19 cellular contexts compared by ENCODE assay signal in the genomic region with DNA sequence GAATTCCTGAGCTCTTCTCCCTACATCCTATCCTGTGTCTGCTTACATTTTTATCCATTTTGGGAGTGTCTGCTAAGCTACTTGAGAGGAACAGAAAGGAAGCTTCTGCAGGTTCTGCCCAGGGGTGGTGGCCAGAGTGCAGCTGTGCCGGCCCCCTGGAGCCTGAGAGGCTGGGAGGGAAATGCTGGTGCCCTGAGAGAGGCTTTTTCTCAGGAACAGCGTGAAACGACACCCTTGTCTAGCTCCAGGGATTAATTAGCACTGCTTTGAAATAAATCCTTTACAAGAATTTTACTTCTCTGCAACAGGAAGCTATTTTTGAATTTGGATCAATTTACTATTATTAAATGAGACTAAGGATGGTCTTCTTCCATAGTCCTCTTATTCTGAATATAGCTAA.
DNase-seq lines count a peak whose midpoint lies in the region; ATAC-seq and TF ChIP-seq lines count a peak whose summit lies in the region.
"Had no signal": no experiment of that assay in that cellular context is flagged by ENCODE, and none has a peak within 500 bp of the region (broad histone marks: within the 10 kb centered on the region; RNA-seq: fewer than 3 reads in every experiment).

No MANE protein-coding gene starts in this region.

- H3K9me3 Mint-ChIP-seq in GM23338: no peaks in the 10 kb centered on the region
- no peaks in the 10 kb centered on the region for H3K9me3 Mint-ChIP-seq in neural progenitor cell
- H3K9me3 Mint-ChIP-seq in stimulated activated memory B cell treated with anti-CD40 and anti-IgM and Interleukin-4, amounts not matched to agents 10 μg/mL and 1 μg/mL and 100 μg/mL, for 72 hours: peaks cover 7% of the 10 kb centered on the region

- H3K4me3 ChIP-seq in GM23338 (peak overlapping the region; percentile 41), SJCRH30 (peak overlapping the region; percentile 36), iPS-15b (ENCODE audit: low read depth, low read length) (peak overlapping the region; percentile 50), neural progenitor cell (peak overlapping the region; percentile 16)
- H3K4me3 ChIP-seq: HAP-1, SJSA1 had no signal

- H3K27ac ChIP-seq in GM23338 (ENCODE audit: low read depth): no peak overlapping the region
- H3K27ac ChIP-seq in SJCRH30: peak overlapping the region; percentile 25; the same call in 1 of the 2 replicates
- H3K27ac ChIP-seq in neural progenitor cell: no peak overlapping the region
- H3K27ac ChIP-seq in foreskin keratinocyte: no peak overlapping the region
- H3K27ac ChIP-seq: HL-60, SJSA1 had no signal

- H3K9ac ChIP-seq in iPS-15b (ENCODE audit: low read depth, low read length) (no peak overlapping the region), neural progenitor cell (no peak overlapping the region)

- DNase-seq in GM23338 (ENCODE audit: low spot score) (peak; percentile 11), SJCRH30 (peak; percentile 43 to 66), neural progenitor cell (ENCODE audit: low spot score) (peak; percentile 21), foreskin keratinocyte (no peak)
- DNase-seq: BE2C, DMS53, EL, NCI-H1105, NCI-H2029 treated with DMSO at 0.1 percent for 48 hours, NCI-H526, OCI-M1, SW 1271 had no signal

- H3K36me3 Mint-ChIP-seq in GM23338 (ENCODE audit: low read depth) (no peaks in the 10 kb centered on the region), neural progenitor cell (no peaks in the 10 kb centered on the region)
- no peaks in the 10 kb centered on the region for H3K36me3 Mint-ChIP-seq in stimulated activated memory B cell treated with anti-CD40 and anti-IgM and Interleukin-4, amounts not matched to agents 10 μg/mL and 1 μg/mL and 100 μg/mL, for 72 hours
- H3K36me3 Mint-ChIP-seq: IgD-negative memory B cell had no signal

- no peak for TF ChIP-seq CTCF in GM23338 (conservative IDR thresholded peaks at IDR 0.05; ENCODE audit: low read depth in 2 of 2)
- TF ChIP-seq CTCF in neural progenitor cell (IDR thresholded peaks at IDR 0.05): no peak
- TF ChIP-seq CTCF in foreskin keratinocyte (conservative IDR thresholded peaks at IDR 0.05): no peak

- H3K9me3 ChIP-seq in SJCRH30 (replicated peaks): no peaks in the 10 kb centered on the region
- no peaks in the 10 kb centered on the region for H3K9me3 ChIP-seq in iPS-15b (ENCODE audit: control insufficient read depth, insufficient read depth, low read length)
- no peaks in the 10 kb centered on the region for H3K9me3 ChIP-seq in neural progenitor cell (ENCODE audit: low read depth)
- H3K9me3 ChIP-seq: BE2C, HAP-1, SJSA1 had no signal

- H3K4me1 Mint-ChIP-seq in GM23338 (peaks cover 26% of the 10 kb centered on the region), neural progenitor cell (peaks cover 22% of the 10 kb centered on the region)
- H3K4me1 Mint-ChIP-seq in stimulated activated memory B cell treated with anti-CD40 and anti-IgM and Interleukin-4, amounts not matched to agents 10 μg/mL and 1 μg/mL and 100 μg/mL, for 72 hours: no peaks in the 10 kb centered on the region
- H3K4me1 Mint-ChIP-seq: IgD-negative memory B cell had no signal

- H3K79me2 ChIP-seq in GM23338 (replicated peaks; ENCODE audit: insufficient read depth) (no peaks in the 10 kb centered on the region), neural progenitor cell (ENCODE audit: low read depth) (no peaks in the 10 kb centered on the region)

- ATAC-seq in GM23338: peak; percentile 29
- ATAC-seq in stimulated activated memory B cell treated with anti-CD40 and anti-IgM and Interleukin-4, amounts not matched to agents 10 μg/mL and 1 μg/mL and 100 μg/mL, for 72 hours: no peak
- no peak for ATAC-seq in foreskin keratinocyte
- ATAC-seq in GM19463 (IDR thresholded peaks at IDR 0.05; ENCODE audit: unreplicated experiment): no peak

- no peaks in the 10 kb centered on the region for H3F3A ChIP-seq in GM23338 (replicated peaks; ENCODE audit: low read depth)
- peaks cover 14% of the 10 kb centered on the region for H3F3A ChIP-seq in neural progenitor cell (ENCODE audit: low read depth)

- H2AFZ ChIP-seq in GM23338 (peak overlapping the region; percentile 2), neural progenitor cell (replicated peaks) (peak overlapping the region; percentile 73)

- H3K27me3 Mint-ChIP-seq in GM23338 (ENCODE audit: insufficient read depth, low read depth, poor library complexity) (peaks cover 2% of the 10 kb centered on the region), neural progenitor cell (ENCODE audit: insufficient read depth, low read depth) (no peaks in the 10 kb centered on the region)
- no peaks in the 10 kb centered on the region for H3K27me3 Mint-ChIP-seq in stimulated activated memory B cell treated with anti-CD40 and anti-IgM and Interleukin-4, amounts not matched to agents 10 μg/mL and 1 μg/mL and 100 μg/mL, for 72 hours

- H3K9me2 ChIP-seq in GM23338 (ENCODE audit: insufficient read depth): no peaks in the 10 kb centered on the region

- H3K36me3 ChIP-seq in GM23338 (ENCODE audit: insufficient read depth) (no peaks in the 10 kb centered on the region), SJCRH30 (no peaks in the 10 kb centered on the region), iPS-15b (ENCODE audit: control insufficient read depth, insufficient read depth, low read length) (no peaks in the 10 kb centered on the region), neural progenitor cell (no peaks in the 10 kb centered on the region)
- H3K36me3 ChIP-seq: BE2C, HAP-1, SJSA1 had no signal

- no peaks in the 10 kb centered on the region for H3K27me3 ChIP-seq in GM23338 (ENCODE audit: insufficient read depth)
- no peaks in the 10 kb centered on the region for H3K27me3 ChIP-seq in SJCRH30
- no peaks in the 10 kb centered on the region for H3K27me3 ChIP-seq in iPS-15b (ENCODE audit: control insufficient read depth, insufficient read depth, low read length)
- H3K27me3 ChIP-seq in neural progenitor cell: no peaks in the 10 kb centered on the region
- H3K27me3 ChIP-seq in foreskin keratinocyte: no peaks in the 10 kb centered on the region
- H3K27me3 ChIP-seq: BE2C, SJSA1 had no signal

- H3K4me2 ChIP-seq in GM23338 (peak overlapping the region; percentile 66), neural progenitor cell (peak overlapping the region; percentile 38)

- H4K20me1 ChIP-seq in GM23338 (replicated peaks; ENCODE audit: insufficient read depth) (no peaks in the 10 kb centered on the region), neural progenitor cell (ENCODE audit: low read depth) (no peaks in the 10 kb centered on the region)

- 0 out of 2 replicates have a peak overlapping the region, but pooled peaks have one; percentile 82 for H3K27ac Mint-ChIP-seq in GM23338
- peak overlapping the region; percentile 50 for H3K27ac Mint-ChIP-seq in neural progenitor cell
- no peak overlapping the region for H3K27ac Mint-ChIP-seq in stimulated activated memory B cell treated with anti-CD40 and anti-IgM and Interleukin-4, amounts not matched to agents 10 μg/mL and 1 μg/mL and 100 μg/mL, for 72 hours
- H3K27ac Mint-ChIP-seq: IgD-negative memory B cell had no signal

- H3K4me3 Mint-ChIP-seq in GM23338 (peak overlapping the region; percentile 71), neural progenitor cell (no peak overlapping the region)
- no peak overlapping the region for H3K4me3 Mint-ChIP-seq in stimulated activated memory B cell treated with anti-CD40 and anti-IgM and Interleukin-4, amounts not matched to agents 10 μg/mL and 1 μg/mL and 100 μg/mL, for 72 hours
- H3K4me3 Mint-ChIP-seq: IgD-negative memory B cell had no signal

- H3K4me1 ChIP-seq in GM23338 (ENCODE audit: insufficient read depth) (peaks cover 16% of the 10 kb centered on the region), SJCRH30 (peaks cover 4% of the 10 kb centered on the region; the same call in 1 of the 2 replicates), iPS-15b (ENCODE audit: control insufficient read depth, insufficient read depth, low read length) (peaks cover 3% of the 10 kb centered on the region), neural progenitor cell (peaks cover 21% of the 10 kb centered on the region), foreskin keratinocyte (no peaks in the 10 kb centered on the region)
- H3K4me1 ChIP-seq: BE2C, HAP-1, SJSA1 had no signal

TF ChIP-seq in GM23338, 12 proteins besides CTCF, POLR2A, EP300 and RAD21 (continues in another document):
- TF ChIP-seq, protein P1, sequence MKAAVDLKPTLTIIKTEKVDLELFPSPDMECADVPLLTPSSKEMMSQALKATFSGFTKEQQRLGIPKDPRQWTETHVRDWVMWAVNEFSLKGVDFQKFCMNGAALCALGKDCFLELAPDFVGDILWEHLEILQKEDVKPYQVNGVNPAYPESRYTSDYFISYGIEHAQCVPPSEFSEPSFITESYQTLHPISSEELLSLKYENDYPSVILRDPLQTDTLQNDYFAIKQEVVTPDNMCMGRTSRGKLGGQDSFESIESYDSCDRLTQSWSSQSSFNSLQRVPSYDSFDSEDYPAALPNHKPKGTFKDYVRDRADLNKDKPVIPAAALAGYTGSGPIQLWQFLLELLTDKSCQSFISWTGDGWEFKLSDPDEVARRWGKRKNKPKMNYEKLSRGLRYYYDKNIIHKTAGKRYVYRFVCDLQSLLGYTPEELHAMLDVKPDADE (IDR thresholded peaks at IDR 0.05): no peak
- no peak for TF ChIP-seq EZH2phosphoT487 (IDR thresholded peaks at IDR 0.05; ENCODE audit: unreplicated experiment)
- TF ChIP-seq ZNF331 (CRISPR knock-in tag; IDR thresholded peaks at IDR 0.05; ENCODE audit: low read depth): no peak
- no peak for TF ChIP-seq JUNB (IDR thresholded peaks at IDR 0.05; ENCODE audit: unreplicated experiment)
- no peak for TF ChIP-seq EZH2 (IDR thresholded peaks at IDR 0.05; ENCODE audit: low read depth, unreplicated experiment)
- TF ChIP-seq STAT1 (IDR thresholded peaks at IDR 0.05; ENCODE audit: unreplicated experiment): no peak

Comparison
In these comparisons a context has a peak if more than half of its experiments do, and no peak if none do; other contexts are left out.
1. DNase-seq: peak in GM23338 (single experiment), SJCRH30 (2 of 2) and neural progenitor cell (single experiment); none in foreskin keratinocyte (0 of 2).
2. Peak in every context shown above with its lines, with median percentiles within 50 percentile points of each other: H3K4me3 ChIP-seq.